In genomic region chr10:112716924-112717348, GRCh38 we compare ENCODE assay signal across 1 cellular context.
TF ChIP-seq lines count a peak whose summit lies in the region.

No MANE protein-coding gene starts in this region.

TF ChIP-seq in SK-N-SH, 30 proteins besides CTCF, POLR2A, EP300 and RAD21 (continued from another document):
- TF ChIP-seq, protein P1, sequence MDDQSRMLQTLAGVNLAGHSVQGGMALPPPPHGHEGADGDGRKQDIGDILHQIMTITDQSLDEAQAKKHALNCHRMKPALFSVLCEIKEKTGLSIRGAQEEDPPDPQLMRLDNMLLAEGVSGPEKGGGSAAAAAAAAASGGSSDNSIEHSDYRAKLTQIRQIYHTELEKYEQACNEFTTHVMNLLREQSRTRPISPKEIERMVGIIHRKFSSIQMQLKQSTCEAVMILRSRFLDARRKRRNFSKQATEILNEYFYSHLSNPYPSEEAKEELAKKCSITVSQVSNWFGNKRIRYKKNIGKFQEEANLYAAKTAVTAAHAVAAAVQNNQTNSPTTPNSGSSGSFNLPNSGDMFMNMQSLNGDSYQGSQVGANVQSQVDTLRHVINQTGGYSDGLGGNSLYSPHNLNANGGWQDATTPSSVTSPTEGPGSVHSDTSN (IDR thresholded peaks at IDR 0.05) = peak; percentile 48
